ENCODE assay signal across 22 cellular contexts in the genomic region with DNA sequence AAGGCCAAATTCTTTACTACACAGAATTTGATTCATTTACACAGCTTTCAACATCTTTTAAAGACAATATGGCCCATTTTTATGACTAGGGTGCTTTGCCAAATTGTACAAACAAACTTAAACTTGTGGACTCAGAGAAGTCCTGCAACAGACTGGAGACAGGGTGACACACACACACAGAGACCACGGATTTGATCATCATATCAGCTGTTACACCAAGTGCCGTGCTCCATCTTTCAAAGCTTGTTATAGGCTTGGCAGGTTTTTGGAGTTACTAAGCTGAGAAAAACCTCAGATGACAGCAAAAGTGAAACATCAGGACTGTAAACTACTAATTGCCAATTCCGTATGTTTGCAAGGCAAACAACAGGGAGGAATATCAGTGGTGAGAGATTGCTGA.
"Had no signal": no experiment of that assay in that cellular context is flagged by ENCODE, and none has a peak within 500 bp of the region (broad histone marks: within the 10 kb centered on the region; RNA-seq: fewer than 3 reads in every experiment).

No MANE protein-coding gene starts in this region.

- H3K9me3 ChIP-seq: esophagus muscularis mucosa, left ventricle myocardium inferior, lower lobe of right lung, neutrophil, testis, tibial nerve, upper lobe of right lung, vagina had no signal

- H3K4me3 ChIP-seq: esophagus muscularis mucosa, left ventricle myocardium inferior, lower lobe of right lung, spleen, testis, tibial nerve, upper lobe of right lung, vagina had no signal

- H3K27me3 ChIP-seq: esophagus muscularis mucosa, foreskin keratinocyte, neutrophil, spleen, testis, tibial nerve, upper lobe of right lung, vagina had no signal

- H3K27ac ChIP-seq: epithelial cell of prostate, esophagus muscularis mucosa, foreskin keratinocyte, left ventricle myocardium inferior, lower lobe of right lung, neutrophil, spleen, testis, tibial nerve, upper lobe of right lung, vagina had no signal

- H3K4me1 ChIP-seq: esophagus muscularis mucosa, foreskin keratinocyte, left ventricle myocardium inferior, lower lobe of right lung, spleen, testis, tibial nerve, upper lobe of right lung, vagina had no signal

- DNase-seq: effector memory CD8-positive, alpha-beta T cell; foreskin keratinocyte; immature natural killer cell; left ventricle myocardium inferior; lower lobe of right lung; naive thymus-derived CD4-positive, alpha-beta T cell; posterior cingulate gyrus; spleen; stimulated activated CD4-positive, alpha-beta T cell treated with anti-CD3 and anti-CD28 coated beads, Interleukin-15, amount 100 ng/mL, for 24 hours; stimulated activated CD4-positive, alpha-beta T cell treated with anti-CD3 and anti-CD28 coated beads, Interleukin-1b, Interleukin-23, amount 100 ng/mL, for 48 hours; stimulated activated CD4-positive, alpha-beta T cell treated with anti-CD3 and anti-CD28 coated beads, Interleukin-4, amount 100 ng/mL, for 24 hours; stimulated activated naive B cell treated with anti-CD40 and anti-IgM and Interleukin-4, amounts not matched to agents 10 μg/mL and 1 μg/mL and 100 μg/mL, for 72 hours; stimulated activated naive CD8-positive, alpha-beta T cell treated with anti-CD3 and anti-CD28 coated beads, Interleukin-15, amount 100 ng/mL, for 72 hours; testis; upper lobe of right lung had no signal

- FAIRE-seq: keratinocyte had no signal

- ATAC-seq: effector memory CD8-positive, alpha-beta T cell; foreskin keratinocyte; lower lobe of right lung; naive thymus-derived CD4-positive, alpha-beta T cell; sciatic nerve; stimulated activated naive B cell treated with anti-CD40 and anti-IgM and Interleukin-4, amounts not matched to agents 10 μg/mL and 1 μg/mL and 100 μg/mL, for 72 hours; stimulated activated naive CD8-positive, alpha-beta T cell treated with anti-CD3 and anti-CD28 coated beads, Interleukin-15, amount 100 ng/mL, for 72 hours; upper lobe of right lung had no signal

- H3K36me3 ChIP-seq: esophagus muscularis mucosa, left ventricle myocardium inferior, lower lobe of right lung, neutrophil, spleen, tibial nerve, upper lobe of right lung, vagina had no signal
